29 cellular contexts compared by ENCODE assay signal in genomic region chr15:70818580-70818979, GRCh38.
"Had no signal": no experiment of that assay in that cellular context is flagged by ENCODE, and none has a peak within 500 bp of the region (broad histone marks: within the 10 kb centered on the region; RNA-seq: fewer than 3 reads in every experiment).

No MANE protein-coding gene starts in this region.

- H3K4me1 Mint-ChIP-seq: stimulated activated effector memory CD8-positive, alpha-beta T cell treated with anti-CD3 and anti-CD28 coated beads, Interleukin-12 subunit alpha, Interleukin-12 subunit beta, amount 100 ng/mL, for 72 hours; stimulated activated memory B cell treated with anti-CD40 and anti-IgM and Interleukin-4, amounts not matched to agents 10 μg/mL and 1 μg/mL and 100 μg/mL, for 72 hours; stimulated activated naive B cell treated with anti-CD40 and anti-IgM and Interleukin-4, amounts not matched to agents 10 μg/mL and 1 μg/mL and 100 μg/mL, for 72 hours; stimulated activated naive CD8-positive, alpha-beta T cell treated with anti-CD3 and anti-CD28 coated beads, Interleukin-15, amount 100 ng/mL, for 72 hours had no signal

- H3K36me3 ChIP-seq: stomach, suprapubic skin, thoracic aorta, thyroid gland, tibial artery, tibial nerve, transverse colon, upper lobe of left lung, upper lobe of right lung, uterus, vagina had no signal

- DNase-seq: stimulated activated CD4-positive, alpha-beta T cell treated with anti-CD3 and anti-CD28 coated beads, Interleukin-2, amount 100 ng/mL, for 48 hours; stimulated activated CD4-positive, alpha-beta T cell treated with anti-CD3 and anti-CD28 coated beads, Interleukin-4, amount 100 ng/mL, for 1 hour; stimulated activated CD4-positive, alpha-beta T cell treated with anti-CD3 and anti-CD28 coated beads, Interleukin-4, amount 100 ng/mL, for 24 hours; stimulated activated CD4-positive, alpha-beta T cell treated with anti-CD3 and anti-CD28 coated beads, Interleukin-4, amount 100 ng/mL, for 4 hours; stimulated activated CD8-positive, alpha-beta memory T cell treated with anti-CD3 and anti-CD28 coated beads, Interleukin-4, amount 100 ng/mL, for 48 hours; stimulated activated naive B cell treated with anti-CD40 and anti-IgM and Interleukin-4, amounts not matched to agents 10 μg/mL and 1 μg/mL and 100 μg/mL, for 72 hours; stimulated activated naive CD4-positive, alpha-beta T cell; stimulated activated naive CD4-positive, alpha-beta T cell treated with Interleukin-2 at 50 U/mL for 16 hours; stimulated activated naive CD8-positive, alpha-beta T cell treated with anti-CD3 and anti-CD28 coated beads, Interleukin-15, amount 100 ng/mL, for 72 hours; stimulated activated naive CD8-positive, alpha-beta T cell treated with anti-CD3 and anti-CD28 coated beads, Interleukin-15, Interleukin-2, amounts not matched to agents 100 U/mL and 50 U/mL, for 24 hours; stomach; substantia nigra; testis; thyroid gland; tibial artery; transverse colon; trophoblast cell; upper lobe of left lung; upper lobe of right lung; uterus had no signal

- H3K27me3 ChIP-seq: stomach, suprapubic skin, testis, thyroid gland, tibial artery, tibial nerve, transverse colon, upper lobe of left lung, upper lobe of right lung, uterus, vagina had no signal

- H3K27ac ChIP-seq: stomach, suprapubic skin, testis, thoracic aorta, tibial artery, tibial nerve, transverse colon, upper lobe of left lung, upper lobe of right lung, uterus, vagina had no signal

- H3K27me3 Mint-ChIP-seq: stimulated activated memory B cell treated with anti-CD40 and anti-IgM and Interleukin-4, amounts not matched to agents 10 μg/mL and 1 μg/mL and 100 μg/mL, for 72 hours; stimulated activated naive CD8-positive, alpha-beta T cell treated with anti-CD3 and anti-CD28 coated beads, Interleukin-15, amount 100 ng/mL, for 72 hours; stimulated activated naive CD8-positive, alpha-beta T cell treated with anti-CD3 and anti-CD28 coated beads, Interleukin-15, Interleukin-2, amounts not matched to agents 100 ng/mL and 50 ng/mL, for 24 hours; type B pancreatic cell had no signal

- H3K36me3 Mint-ChIP-seq: stimulated activated effector memory CD8-positive, alpha-beta T cell treated with anti-CD3 and anti-CD28 coated beads, Interleukin-12 subunit alpha, Interleukin-12 subunit beta, amount 100 ng/mL, for 72 hours; stimulated activated memory B cell treated with anti-CD40 and anti-IgM and Interleukin-4, amounts not matched to agents 10 μg/mL and 1 μg/mL and 100 μg/mL, for 72 hours; stimulated activated naive B cell treated with anti-CD40 and anti-IgM and Interleukin-4, amounts not matched to agents 10 μg/mL and 1 μg/mL and 100 μg/mL, for 72 hours; type B pancreatic cell had no signal

- H3K4me1 ChIP-seq: stomach, suprapubic skin, testis, tibial nerve, upper lobe of left lung, upper lobe of right lung, uterus, vagina had no signal

- H3K4me3 Mint-ChIP-seq: stimulated activated effector memory CD8-positive, alpha-beta T cell treated with anti-CD3 and anti-CD28 coated beads, Interleukin-12 subunit alpha, Interleukin-12 subunit beta, amount 100 ng/mL, for 72 hours; stimulated activated memory B cell treated with anti-CD40 and anti-IgM and Interleukin-4, amounts not matched to agents 10 μg/mL and 1 μg/mL and 100 μg/mL, for 72 hours; stimulated activated naive B cell treated with anti-CD40 and anti-IgM and Interleukin-4, amounts not matched to agents 10 μg/mL and 1 μg/mL and 100 μg/mL, for 72 hours; stimulated activated naive CD8-positive, alpha-beta T cell treated with anti-CD3 and anti-CD28 coated beads, Interleukin-15, amount 100 ng/mL, for 72 hours; stimulated activated naive CD8-positive, alpha-beta T cell treated with anti-CD3 and anti-CD28 coated beads, Interleukin-15, Interleukin-2, amounts not matched to agents 100 ng/mL and 50 ng/mL, for 24 hours; type B pancreatic cell had no signal

- H3K27ac Mint-ChIP-seq: stimulated activated effector memory CD8-positive, alpha-beta T cell treated with anti-CD3 and anti-CD28 coated beads, Interleukin-12 subunit alpha, Interleukin-12 subunit beta, amount 100 ng/mL, for 72 hours; stimulated activated memory B cell treated with anti-CD40 and anti-IgM and Interleukin-4, amounts not matched to agents 10 μg/mL and 1 μg/mL and 100 μg/mL, for 72 hours; stimulated activated naive B cell treated with anti-CD40 and anti-IgM and Interleukin-4, amounts not matched to agents 10 μg/mL and 1 μg/mL and 100 μg/mL, for 72 hours; stimulated activated naive CD8-positive, alpha-beta T cell treated with anti-CD3 and anti-CD28 coated beads, Interleukin-15, amount 100 ng/mL, for 72 hours; stimulated activated naive CD8-positive, alpha-beta T cell treated with anti-CD3 and anti-CD28 coated beads, Interleukin-15, Interleukin-2, amounts not matched to agents 100 ng/mL and 50 ng/mL, for 24 hours; type B pancreatic cell had no signal

- ATAC-seq: stimulated activated effector memory CD8-positive, alpha-beta T cell treated with anti-CD3 and anti-CD28 coated beads, Interleukin-12 subunit alpha, Interleukin-12 subunit beta, amount 100 ng/mL, for 72 hours; stimulated activated memory B cell treated with anti-CD40 and anti-IgM and Interleukin-4, amounts not matched to agents 10 μg/mL and 1 μg/mL and 100 μg/mL, for 72 hours; stimulated activated naive B cell treated with anti-CD40 and anti-IgM and Interleukin-4, amounts not matched to agents 10 μg/mL and 1 μg/mL and 100 μg/mL, for 72 hours; stimulated activated naive CD8-positive, alpha-beta T cell treated with anti-CD3 and anti-CD28 coated beads, Interleukin-15, amount 100 ng/mL, for 72 hours; stimulated activated naive CD8-positive, alpha-beta T cell treated with anti-CD3 and anti-CD28 coated beads, Interleukin-15, Interleukin-2, amounts not matched to agents 100 U/mL and 50 U/mL, for 24 hours; upper lobe of right lung had no signal

- H3K9me3 Mint-ChIP-seq: stimulated activated effector memory CD8-positive, alpha-beta T cell treated with anti-CD3 and anti-CD28 coated beads, Interleukin-12 subunit alpha, Interleukin-12 subunit beta, amount 100 ng/mL, for 72 hours; stimulated activated naive CD8-positive, alpha-beta T cell treated with anti-CD3 and anti-CD28 coated beads, Interleukin-15, amount 100 ng/mL, for 72 hours; stimulated activated naive CD8-positive, alpha-beta T cell treated with anti-CD3 and anti-CD28 coated beads, Interleukin-15, Interleukin-2, amounts not matched to agents 100 ng/mL and 50 ng/mL, for 24 hours; type B pancreatic cell had no signal

- FAIRE-seq: urothelium cell line had no signal

- H3K4me3 ChIP-seq: stomach, suprapubic skin, testis, thoracic aorta, thyroid gland, tibial artery, tibial nerve, transverse colon, upper lobe of left lung, upper lobe of right lung, uterus, vagina had no signal

- H3K9me3 ChIP-seq: stomach, suprapubic skin, testis, thoracic aorta, thyroid gland, tibial artery, upper lobe of left lung, upper lobe of right lung, uterus, vagina had no signal
